8 cellular contexts compared by ENCODE assay signal in the genomic region with DNA sequence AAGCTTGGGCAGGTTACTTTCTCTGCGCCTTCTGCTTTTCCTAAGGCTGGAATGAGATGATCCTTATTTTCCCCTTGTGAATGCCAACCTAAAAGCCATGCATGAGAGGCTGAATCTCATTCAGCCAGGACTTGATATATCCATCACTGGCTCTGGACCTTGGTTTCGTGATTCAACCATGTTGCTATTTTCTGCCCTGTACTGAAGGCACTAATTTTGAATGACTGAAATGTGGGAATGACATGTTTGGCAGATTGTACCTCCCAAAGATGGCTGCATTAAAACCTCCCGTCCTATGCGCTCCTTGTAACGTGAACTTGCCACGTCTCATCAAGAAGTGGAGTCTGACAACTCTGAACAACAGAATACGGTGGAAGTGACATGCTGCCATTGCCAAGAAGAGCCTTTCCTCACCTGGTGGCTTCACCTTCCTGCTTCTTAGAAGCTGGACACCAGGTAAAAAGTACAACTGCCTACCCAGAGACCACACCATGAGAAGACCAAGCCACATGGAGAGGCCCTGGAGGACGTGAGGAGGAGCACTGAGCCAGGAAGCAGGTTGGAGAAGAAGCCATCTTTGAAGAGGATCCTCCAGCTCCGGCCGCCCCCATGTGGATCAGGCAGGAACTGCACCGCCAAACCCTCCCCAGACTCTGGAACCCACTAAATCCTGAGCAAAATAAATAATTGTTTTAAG.
A peak's percentile ranks its signal among the peaks of the same experiment; 100 is the strongest.
DNase-seq lines count a peak whose midpoint lies in the region; ATAC-seq and TF ChIP-seq lines count a peak whose summit lies in the region.

No MANE protein-coding gene starts in this region.

- H3K36me3 ChIP-seq in effector memory CD4-positive, alpha-beta T cell (ENCODE audit: control insufficient read depth, insufficient read depth, low read length) = no peaks in the 10 kb centered on the region
- no peaks in the 10 kb centered on the region for H3K36me3 ChIP-seq in mucosa of descending colon (ENCODE audit: low read depth)

- H3K27me3 ChIP-seq in effector memory CD4-positive, alpha-beta T cell (replicated peaks; ENCODE audit: control insufficient read depth, insufficient read depth, low read length, poor library complexity, severe bottlenecking) = no peaks in the 10 kb centered on the region

- no peak overlapping the region for H3K27ac ChIP-seq in effector memory CD4-positive, alpha-beta T cell (ENCODE audit: insufficient read depth, low read length, poor library complexity, severe bottlenecking)

- peaks cover 7% of the 10 kb centered on the region for H3K27me3 Mint-ChIP-seq in activated CD8-positive, alpha-beta T cell treated with anti-CD3 and anti-CD28 coated beads, Interleukin-2, amount 10 ng/mL, durations not matched to agents 7 days and 5 days (ENCODE audit: low read depth)
- peaks cover 24% of the 10 kb centered on the region for H3K27me3 Mint-ChIP-seq in stimulated activated memory B cell treated with anti-CD40 and anti-IgM and Interleukin-4, amounts not matched to agents 10 μg/mL and 1 μg/mL and 100 μg/mL, for 72 hours

- CTCF ChIA-PET in activated CD8-positive, alpha-beta T cell treated with anti-CD3 and anti-CD28 coated beads, Interleukin-2, amount 10 ng/mL, durations not matched to agents 7 days and 5 days (lab: Charles Lee) = interaction anchor here (0.5 to 9.3 kb wide), 29 partner anchors 9 to 1012 kb away, joined by 3 to 110 read pairs (median 4); partner anchors contain the start of gene APBB2

- no peak overlapping the region for H3K4me3 Mint-ChIP-seq in activated CD8-positive, alpha-beta T cell treated with anti-CD3 and anti-CD28 coated beads, Interleukin-2, amount 10 ng/mL, durations not matched to agents 7 days and 5 days
- H3K4me3 Mint-ChIP-seq in stimulated activated memory B cell treated with anti-CD40 and anti-IgM and Interleukin-4, amounts not matched to agents 10 μg/mL and 1 μg/mL and 100 μg/mL, for 72 hours = no peak overlapping the region

- DNase-seq in SIG-M5 treated with dmso at 0.1 percent for 504 hours (lab: John Stamatoyannopoulos, UW; ENCODE audit: unreplicated experiment) (peak; percentile 68), SIG-M5 (lab: John Stamatoyannopoulos, UW) (no peak), NCI-H526 (lab: John Stamatoyannopoulos, UW) (peak; percentile 1 to 63), mucosa of descending colon (peak; percentile 61 to 73 (median 71))
- peak; percentile 81 for DNase-seq in activated CD8-positive, alpha-beta T cell treated with anti-CD3 and anti-CD28 coated beads, Interleukin-2, amount 10 ng/mL, durations not matched to agents 7 days and 5 days
- DNase-seq in effector memory CD4-positive, alpha-beta T cell = peak in 2 of 3 donors; percentile 15 to 20

- no peaks in the 10 kb centered on the region for H3K4me1 ChIP-seq in effector memory CD4-positive, alpha-beta T cell (ENCODE audit: control insufficient read depth, insufficient read depth, low read length, poor library complexity, severe bottlenecking)
- no peaks in the 10 kb centered on the region for H3K4me1 ChIP-seq in mucosa of descending colon (ENCODE audit: low read depth)

- peak overlapping the region; percentile 70 for H3K27ac Mint-ChIP-seq in activated CD8-positive, alpha-beta T cell treated with anti-CD3 and anti-CD28 coated beads, Interleukin-2, amount 10 ng/mL, durations not matched to agents 7 days and 5 days
- no peak overlapping the region for H3K27ac Mint-ChIP-seq in stimulated activated memory B cell treated with anti-CD40 and anti-IgM and Interleukin-4, amounts not matched to agents 10 μg/mL and 1 μg/mL and 100 μg/mL, for 72 hours

- intact Hi-C loops in mucosa of descending colon (cut with DNase I, micrococcal nuclease) = no loop called here

- ATAC-seq in HG03139 (IDR thresholded peaks at IDR 0.05; ENCODE audit: unreplicated experiment) = peak; percentile 78
- peak; percentile 86 for ATAC-seq in activated CD8-positive, alpha-beta T cell treated with anti-CD3 and anti-CD28 coated beads, Interleukin-2, amount 10 ng/mL, durations not matched to agents 7 days and 5 days
- peak; percentile 84 for ATAC-seq in mucosa of descending colon
- peak; percentile 78 for ATAC-seq in stimulated activated memory B cell treated with anti-CD40 and anti-IgM and Interleukin-4, amounts not matched to agents 10 μg/mL and 1 μg/mL and 100 μg/mL, for 72 hours

- POLR2A ChIA-PET in activated CD8-positive, alpha-beta T cell treated with anti-CD3 and anti-CD28 coated beads, Interleukin-2, amount 10 ng/mL, durations not matched to agents 7 days and 5 days (lab: Charles Lee) = no interaction called here

- peak; percentile 85 for TF ChIP-seq CTCF in mucosa of descending colon (IDR thresholded peaks at IDR 0.05)

- no peak overlapping the region for H3K4me3 ChIP-seq in effector memory CD4-positive, alpha-beta T cell (ENCODE audit: insufficient read depth, low read depth, low read length, poor library complexity, severe bottlenecking)
- H3K4me3 ChIP-seq in mucosa of descending colon = no peak overlapping the region

- no peaks in the 10 kb centered on the region for H3K36me3 Mint-ChIP-seq in activated CD8-positive, alpha-beta T cell treated with anti-CD3 and anti-CD28 coated beads, Interleukin-2, amount 10 ng/mL, durations not matched to agents 7 days and 5 days (ENCODE audit: low read depth)
- H3K36me3 Mint-ChIP-seq in stimulated activated memory B cell treated with anti-CD40 and anti-IgM and Interleukin-4, amounts not matched to agents 10 μg/mL and 1 μg/mL and 100 μg/mL, for 72 hours = no peaks in the 10 kb centered on the region

- peaks cover 5% of the 10 kb centered on the region for H3K4me1 Mint-ChIP-seq in activated CD8-positive, alpha-beta T cell treated with anti-CD3 and anti-CD28 coated beads, Interleukin-2, amount 10 ng/mL, durations not matched to agents 7 days and 5 days (ENCODE audit: low read depth)
- H3K4me1 Mint-ChIP-seq in stimulated activated memory B cell treated with anti-CD40 and anti-IgM and Interleukin-4, amounts not matched to agents 10 μg/mL and 1 μg/mL and 100 μg/mL, for 72 hours = peaks cover 8% of the 10 kb centered on the region

- H3K9me3 Mint-ChIP-seq in activated CD8-positive, alpha-beta T cell treated with anti-CD3 and anti-CD28 coated beads, Interleukin-2, amount 10 ng/mL, durations not matched to agents 7 days and 5 days (ENCODE audit: insufficient read depth) = no peaks in the 10 kb centered on the region
- H3K9me3 Mint-ChIP-seq in stimulated activated memory B cell treated with anti-CD40 and anti-IgM and Interleukin-4, amounts not matched to agents 10 μg/mL and 1 μg/mL and 100 μg/mL, for 72 hours = no peaks in the 10 kb centered on the region

- H3K9me3 ChIP-seq in effector memory CD4-positive, alpha-beta T cell (ENCODE audit: control insufficient read depth, low read length) = no peaks in the 10 kb centered on the region
- no peaks in the 10 kb centered on the region for H3K9me3 ChIP-seq in mucosa of descending colon
